Comparison of ENCODE assay signal across 16 cellular contexts in genomic region chr12:48031135-48031960, GRCh38. TPM values are rescaled to one million over a fixed set of nuclear protein-coding genes. Genes with fewer than 3 reads are reported as not detected.
"Had no signal": no experiment of that assay in that cellular context is flagged by ENCODE, and none has a peak within 500 bp of the region (broad histone marks: within the 10 kb centered on the region; RNA-seq: fewer than 3 reads in every experiment).

No MANE protein-coding gene starts in this region.

- H3K4me3 Mint-ChIP-seq: activated T-helper 17 cell treated with anti-CD3 and anti-CD28 coated beads, Interleukin-2, amount 50 U/mL, for 72 hours; central memory CD8-positive, alpha-beta T cell; stimulated activated naive CD8-positive, alpha-beta T cell treated with anti-CD3 and anti-CD28 coated beads, Interleukin-15, amount 100 ng/mL, for 72 hours had no signal

- H3K27ac ChIP-seq: adrenal gland, left ventricle myocardium inferior, parathyroid adenoma, skin epidermis, thoracic aorta had no signal

- H3K36me3 ChIP-seq: adrenal gland, left ventricle myocardium inferior, thoracic aorta had no signal

- H3K9me3 ChIP-seq: adrenal gland, left ventricle myocardium inferior, thoracic aorta had no signal

- H3K9me3 Mint-ChIP-seq: activated T-helper 17 cell treated with anti-CD3 and anti-CD28 coated beads, Interleukin-2, amount 50 U/mL, for 72 hours; central memory CD8-positive, alpha-beta T cell; stimulated activated naive CD8-positive, alpha-beta T cell treated with anti-CD3 and anti-CD28 coated beads, Interleukin-15, amount 100 ng/mL, for 72 hours had no signal

- DNase-seq: activated CD4-positive, alpha-beta T cell treated with anti-CD3 and anti-CD28 coated beads, Interleukin-2, amount 50 U/mL, for 1 hour; activated naive CD4-positive, alpha-beta T cell treated with anti-CD3 and anti-CD28 coated beads, Interleukin-2, amount 50 U/mL, for 16 hours; activated T-cell treated with anti-CD3 and anti-CD28 coated beads for 4 hours; adrenal gland; effector memory CD4-positive, alpha-beta T cell; kidney; left ventricle myocardium inferior; mesenchymal stem cell; stimulated activated CD4-positive, alpha-beta T cell treated with anti-CD3 and anti-CD28 coated beads, Interleukin-4, amount 100 ng/mL, for 4 hours; stimulated activated naive CD8-positive, alpha-beta T cell treated with anti-CD3 and anti-CD28 coated beads, Interleukin-15, amount 100 ng/mL, for 72 hours had no signal

- H3K4me1 Mint-ChIP-seq: activated T-helper 17 cell treated with anti-CD3 and anti-CD28 coated beads, Interleukin-2, amount 50 U/mL, for 72 hours; central memory CD8-positive, alpha-beta T cell; stimulated activated naive CD8-positive, alpha-beta T cell treated with anti-CD3 and anti-CD28 coated beads, Interleukin-15, amount 100 ng/mL, for 72 hours had no signal

- H3K4me1 ChIP-seq: adrenal gland had no signal

- H3K9ac ChIP-seq: parathyroid adenoma had no signal

- H3K27me3 ChIP-seq: adrenal gland had no signal

- H3K27ac Mint-ChIP-seq: activated T-helper 17 cell treated with anti-CD3 and anti-CD28 coated beads, Interleukin-2, amount 50 U/mL, for 72 hours; stimulated activated naive CD8-positive, alpha-beta T cell treated with anti-CD3 and anti-CD28 coated beads, Interleukin-15, amount 100 ng/mL, for 72 hours had no signal

- H3K4me3 ChIP-seq: adrenal gland, left ventricle myocardium inferior, skin epidermis, thoracic aorta had no signal

- ATAC-seq: activated T-helper 17 cell treated with anti-CD3 and anti-CD28 coated beads, Interleukin-2, amount 50 U/mL, for 72 hours; stimulated activated naive CD8-positive, alpha-beta T cell treated with anti-CD3 and anti-CD28 coated beads, Interleukin-15, amount 100 ng/mL, for 72 hours had no signal

RNA-seq across cellular contexts. Expression of gene COL2A1, which starts 27.1 kb away (rescaled TPM):
- total RNA-seq: activated CD8-positive, alpha-beta memory T cell treated with anti-CD3 and anti-CD28 coated beads for 36 hours; activated T-helper 17 cell treated with anti-CD3 and anti-CD28 coated beads, Interleukin-2, amount 50 U/mL, for 72 hours; kidney; left ventricle myocardium inferior had no signal
